Comparison of ENCODE assay signal across 8 cellular contexts in genomic region chr20:59933849-59934585, GRCh38. TPM values are rescaled to one million over a fixed set of nuclear protein-coding genes. Genes with fewer than 3 reads are reported as not detected.
DNase-seq lines count a peak whose midpoint lies in the region; ATAC-seq and TF ChIP-seq lines count a peak whose summit lies in the region.

No MANE protein-coding gene starts in this region.

- peaks cover 27% of the 10 kb centered on the region for H3K4me1 Mint-ChIP-seq in T-helper 1 cell treated with Interleukin-12 subunit alpha and Interleukin-12 subunit beta and Interleukin-4 antibody, amounts not matched to agents 30 μg/mL and 1 μg/mL, for 36 hours (ENCODE audit: low read depth)
- H3K4me1 Mint-ChIP-seq in progenitor cell of endocrine pancreas (ENCODE audit: low read depth) = peaks cover 27% of the 10 kb centered on the region

- peak overlapping the region; percentile 74 for H3K4me3 Mint-ChIP-seq in T-helper 1 cell treated with Interleukin-12 subunit alpha and Interleukin-12 subunit beta and Interleukin-4 antibody, amounts not matched to agents 30 μg/mL and 1 μg/mL, for 36 hours
- peak overlapping the region; percentile 67 for H3K4me3 Mint-ChIP-seq in progenitor cell of endocrine pancreas (ENCODE audit: low read depth)

- ATAC-seq in GM21423 (IDR thresholded peaks at IDR 0.05; ENCODE audit: unreplicated experiment) = peak; percentile 87
- ATAC-seq in upper lobe of left lung (ENCODE audit: low FRiP score in 2 of 2) = peak; percentile 94 to 97

- H3K27ac ChIP-seq in HUES6 (ENCODE audit: low read depth, low read length) (no peak overlapping the region), right atrium auricular region (peak overlapping the region; percentile 80 to 91), upper lobe of left lung (peak overlapping the region; percentile 66 to 89 (median 74))

- DNase-seq in D341Med (ENCODE audit: low spot score) = peak; percentile 92
- DNase-seq in amygdala (lab: John Stamatoyannopoulos, UW) = peak in 46 of 56 donors; percentile 17 to 86 (median 62)
- peak; percentile 71 for DNase-seq in right atrium auricular region (ENCODE audit: low spot score)
- DNase-seq in progenitor cell of endocrine pancreas (ENCODE audit: low spot score, unreplicated experiment) = peak; percentile 76
- DNase-seq in upper lobe of left lung = peak; percentile 89 to 97

- H3K9me3 ChIP-seq in HUES6 (ENCODE audit: control insufficient read depth, insufficient read depth, low read depth, low read length) (peaks cover 3% of the 10 kb centered on the region; the same call in 1 of the 2 replicates), right atrium auricular region (no peaks in the 10 kb centered on the region), upper lobe of left lung (no peaks in the 10 kb centered on the region)

- no peak for TF ChIP-seq EP300 in upper lobe of left lung (IDR thresholded peaks at IDR 0.05)

- peaks cover 17% of the 10 kb centered on the region for H3K36me3 Mint-ChIP-seq in T-helper 1 cell treated with Interleukin-12 subunit alpha and Interleukin-12 subunit beta and Interleukin-4 antibody, amounts not matched to agents 30 μg/mL and 1 μg/mL, for 36 hours (ENCODE audit: low read depth)
- peaks cover 11% of the 10 kb centered on the region for H3K36me3 Mint-ChIP-seq in progenitor cell of endocrine pancreas (ENCODE audit: insufficient read depth)

- 7 to 21% methylated on average over 15 to 41 of the region's 59 CpGs for WGBS in upper lobe of left lung, 2 donors

- H3K27ac Mint-ChIP-seq in T-helper 1 cell treated with Interleukin-12 subunit alpha and Interleukin-12 subunit beta and Interleukin-4 antibody, amounts not matched to agents 30 μg/mL and 1 μg/mL, for 36 hours = no peak overlapping the region
- peak overlapping the region; percentile 49 for H3K27ac Mint-ChIP-seq in progenitor cell of endocrine pancreas

- H3K27me3 ChIP-seq in HUES6 (ENCODE audit: control insufficient read depth, insufficient read depth, low read length) (peaks cover 35% of the 10 kb centered on the region), right atrium auricular region (no peaks in the 10 kb centered on the region), upper lobe of left lung (no peaks in the 10 kb centered on the region)

- H3K27me3 Mint-ChIP-seq in T-helper 1 cell treated with Interleukin-12 subunit alpha and Interleukin-12 subunit beta and Interleukin-4 antibody, amounts not matched to agents 30 μg/mL and 1 μg/mL, for 36 hours (ENCODE audit: low read depth) = no peaks in the 10 kb centered on the region
- H3K27me3 Mint-ChIP-seq in progenitor cell of endocrine pancreas = peaks cover 14% of the 10 kb centered on the region

- no peak for TF ChIP-seq POLR2A in upper lobe of left lung (IDR thresholded peaks at IDR 0.05)

- H3K36me3 ChIP-seq in HUES6 (ENCODE audit: control insufficient read depth, insufficient read depth, low read length) (no peaks in the 10 kb centered on the region), right atrium auricular region (no peaks in the 10 kb centered on the region), upper lobe of left lung (peaks cover 0 to 6% (median 0%) of the 10 kb centered on the region in 4 donors)

- peak; percentile 98 to 99 for TF ChIP-seq CTCF in right atrium auricular region (IDR thresholded peaks at IDR 0.05)
- peak; percentile 99 for TF ChIP-seq CTCF in progenitor cell of endocrine pancreas (IDR thresholded peaks at IDR 0.05; ENCODE audit: unreplicated experiment)
- peak; percentile 94 to 97 (median 96) for TF ChIP-seq CTCF in upper lobe of left lung (IDR thresholded peaks at IDR 0.05)

- H3K4me3 ChIP-seq in HUES6 (ENCODE audit: low read depth, low read length) = peak overlapping the region; percentile 70
- peak overlapping the region; percentile 58 to 81 for H3K4me3 ChIP-seq in right atrium auricular region
- peak overlapping the region; percentile 71 to 85 (median 74) for H3K4me3 ChIP-seq in upper lobe of left lung

- H3K9ac ChIP-seq in HUES6 (ENCODE audit: low read length) = peak overlapping the region; percentile 46

- H3K4me1 ChIP-seq in HUES6 (ENCODE audit: control insufficient read depth, insufficient read depth, low read length) = peaks cover 5% of the 10 kb centered on the region; the same call in 1 of the 2 replicates
- peaks cover 0 to 40% of the 10 kb centered on the region in 2 donors for H3K4me1 ChIP-seq in right atrium auricular region
- peaks cover 27 to 40% (median 35%) of the 10 kb centered on the region in 4 donors for H3K4me1 ChIP-seq in upper lobe of left lung

- H3K9me3 Mint-ChIP-seq in T-helper 1 cell treated with Interleukin-12 subunit alpha and Interleukin-12 subunit beta and Interleukin-4 antibody, amounts not matched to agents 30 μg/mL and 1 μg/mL, for 36 hours = no peaks in the 10 kb centered on the region
- peaks cover 3% of the 10 kb centered on the region for H3K9me3 Mint-ChIP-seq in progenitor cell of endocrine pancreas (ENCODE audit: low read depth)

RNA-seq across cellular contexts. Expression of gene SYCP2, which starts 0.6 kb away (rescaled TPM):
- under 1 TPM; 0.56 to 0.79 TPM for total RNA-seq in right atrium auricular region
- 1.4 and 2.2 TPM in 2 replicates for total RNA-seq in progenitor cell of endocrine pancreas
- total RNA-seq in upper lobe of left lung = 10 to 100 TPM in 1 of 6 donors, 1 to 10 TPM in 5; 1.1 to 13.3 (median 2.0) TPM

RNA-seq across cellular contexts. Expression of gene PPP1R3D, which starts 6.1 kb away (rescaled TPM):
- total RNA-seq in right atrium auricular region (1 to 10 TPM; 6.9 to 7.9 TPM), progenitor cell of endocrine pancreas (5.2 and 5.3 TPM in 2 replicates), upper lobe of left lung (10 to 100 TPM in 4 of 6 donors, 1 to 10 TPM in 2; 6.3 to 12.6 (median 10.4) TPM)

RNA-seq across cellular contexts. Expression of gene FAM217B, which starts 6.2 kb away (rescaled TPM):
- 10 to 100 TPM in 1 of 2 donors, 1 to 10 TPM in 1; 7.9 to 17.6 TPM for total RNA-seq in right atrium auricular region
- total RNA-seq in progenitor cell of endocrine pancreas = 18.0 and 23.7 TPM in 2 replicates
- 10 to 100 TPM in 5 of 6 donors, 1 to 10 TPM in 1; 7.1 to 21.3 (median 13.0) TPM for total RNA-seq in upper lobe of left lung

RNA-seq across cellular contexts. Expression of gene CDH26, which starts 24.2 kb away (rescaled TPM):
- total RNA-seq in right atrium auricular region (1 to 10 TPM in 1 of 2 donors, under 1 TPM in 1; 0.43 to 1.3 TPM), progenitor cell of endocrine pancreas (13.4 and 17.1 TPM in 2 replicates), upper lobe of left lung (10 to 100 TPM in 3 of 6 donors, 1 to 10 TPM in 3; 4.0 to 18.9 (median 11.1) TPM)
